Comparison of ENCODE assay signal across 15 cellular contexts in the genomic region with DNA sequence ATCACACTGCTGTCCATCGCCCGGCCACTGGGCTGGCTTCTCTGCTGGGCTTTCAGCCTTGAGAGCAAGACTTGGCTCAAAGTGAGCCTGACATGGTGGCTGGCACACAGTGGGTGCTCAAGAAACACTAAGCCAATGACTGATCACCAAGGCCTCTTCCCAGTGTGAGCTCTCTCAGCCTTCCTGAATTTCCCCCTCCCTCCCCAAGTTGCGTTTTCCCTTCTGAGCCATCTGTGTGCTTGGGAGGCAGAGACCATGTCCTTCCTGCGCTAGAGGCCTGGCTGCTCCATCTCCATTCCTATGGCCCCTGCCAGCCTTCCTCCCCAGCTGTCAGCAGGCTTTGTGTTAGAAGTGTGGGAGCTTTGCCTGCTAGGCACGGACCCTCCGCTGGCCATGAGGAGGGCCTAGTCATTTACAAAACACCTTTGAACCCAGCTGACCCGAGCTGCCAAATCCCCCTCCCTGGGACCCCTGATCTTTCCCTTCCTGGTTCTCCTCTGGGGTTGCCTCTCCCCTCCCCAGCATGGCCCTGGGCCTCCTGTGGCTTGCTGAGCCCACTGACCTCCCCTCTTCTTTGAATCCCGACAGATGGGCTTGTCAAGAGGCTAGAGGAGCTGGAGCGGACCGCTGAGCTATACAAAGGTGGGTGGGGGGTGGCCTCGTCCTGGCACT. TPM values are rescaled to one million over a fixed set of nuclear protein-coding genes. Genes with fewer than 3 reads are reported as not detected.
A peak's percentile ranks its signal among the peaks of the same experiment; 100 is the strongest.
DNase-seq lines count a peak whose midpoint lies in the region; ATAC-seq and TF ChIP-seq lines count a peak whose summit lies in the region.
"Had no signal": no experiment of that assay in that cellular context is flagged by ENCODE, and none has a peak within 500 bp of the region (broad histone marks: within the 10 kb centered on the region; RNA-seq: fewer than 3 reads in every experiment).

No MANE protein-coding gene starts in this region.

- no peaks in the 10 kb centered on the region for H3K36me3 Mint-ChIP-seq in neural progenitor cell
- H3K36me3 Mint-ChIP-seq in immature natural killer cell = peaks cover 4 to 36% (median 4%) of the 10 kb centered on the region in 3 donors
- H3K36me3 Mint-ChIP-seq in activated T-helper 1 cell treated with anti-CD3 and anti-CD28 coated beads, Interleukin-12 subunit alpha, Interleukin-12 subunit beta, Interleukin-2, Interleukin-4 antibody, amounts not matched to agents 30 ng/mL and 10 ng/mL and 1 ng/mL, durations not matched to agents 14 hours and 24 hours and 36 hours (ENCODE audit: low read depth) = no peaks in the 10 kb centered on the region

- H3K79me2 ChIP-seq in neural progenitor cell (ENCODE audit: low read depth) = no peaks in the 10 kb centered on the region

- H3K27ac ChIP-seq in angular gyrus (ENCODE audit: low read depth, low read length) (peak overlapping the region; percentile 98), esophagus squamous epithelium (peak overlapping the region in 3 of 4 donors; percentile 78 to 88 (median 82)), neural progenitor cell (no peak overlapping the region), thoracic aorta (peak overlapping the region; percentile 94 to 98)
- H3K27ac ChIP-seq: foreskin keratinocyte had no signal

- H3K9ac ChIP-seq in neural progenitor cell = no peak overlapping the region

- intact Hi-C loops in esophagus squamous epithelium (cut with DNase I) = no loop called here
- intact Hi-C loops in activated T-helper 1 cell treated with anti-CD3 and anti-CD28 coated beads, Interleukin-12 subunit alpha, Interleukin-12 subunit beta, Interleukin-2, Interleukin-4 antibody, amounts not matched to agents 30 ng/mL and 10 ng/mL and 1 ng/mL, durations not matched to agents 14 hours and 24 hours and 36 hours (cut with micrococcal nuclease) = no loop called here

- H3K27ac Mint-ChIP-seq in neural progenitor cell (peak overlapping the region; percentile 63), immature natural killer cell (peak overlapping the region in 1 of 6 donors; percentile 67)
- no peak overlapping the region for H3K27ac Mint-ChIP-seq in activated T-helper 1 cell treated with anti-CD3 and anti-CD28 coated beads, Interleukin-12 subunit alpha, Interleukin-12 subunit beta, Interleukin-2, Interleukin-4 antibody, amounts not matched to agents 30 ng/mL and 10 ng/mL and 1 ng/mL, durations not matched to agents 14 hours and 24 hours and 36 hours

- peaks cover 24% of the 10 kb centered on the region for H3K4me1 Mint-ChIP-seq in neural progenitor cell
- no peaks in the 10 kb centered on the region for H3K4me1 Mint-ChIP-seq in immature natural killer cell
- no peaks in the 10 kb centered on the region for H3K4me1 Mint-ChIP-seq in activated T-helper 1 cell treated with anti-CD3 and anti-CD28 coated beads, Interleukin-12 subunit alpha, Interleukin-12 subunit beta, Interleukin-2, Interleukin-4 antibody, amounts not matched to agents 30 ng/mL and 10 ng/mL and 1 ng/mL, durations not matched to agents 14 hours and 24 hours and 36 hours (ENCODE audit: low read depth)

- WGBS in esophagus squamous epithelium, 2 donors = 81 to 84% methylated on average over 6 to 9 of the region's 11 CpGs

- no peaks in the 10 kb centered on the region for H3K9me3 Mint-ChIP-seq in neural progenitor cell
- H3K9me3 Mint-ChIP-seq in immature natural killer cell = no peaks in the 10 kb centered on the region
- H3K9me3 Mint-ChIP-seq in activated T-helper 1 cell treated with anti-CD3 and anti-CD28 coated beads, Interleukin-12 subunit alpha, Interleukin-12 subunit beta, Interleukin-2, Interleukin-4 antibody, amounts not matched to agents 30 ng/mL and 10 ng/mL and 1 ng/mL, durations not matched to agents 14 hours and 24 hours and 36 hours = no peaks in the 10 kb centered on the region

- no peaks in the 10 kb centered on the region for H4K20me1 ChIP-seq in neural progenitor cell (ENCODE audit: low read depth)

- DNase-seq in esophagus squamous epithelium (lab: John Stamatoyannopoulos, UW) (no peak), neural progenitor cell (ENCODE audit: low spot score) (no peak), thoracic aorta (ENCODE audit: low spot score) (no peak), pons (ENCODE audit: low spot score) (no peak), activated T-cell treated with anti-CD3 and anti-CD28 coated beads for 4 hours (no peak), immature natural killer cell (no peak)
- no peak for DNase-seq in activated T-helper 1 cell treated with anti-CD3 and anti-CD28 coated beads, Interleukin-12 subunit alpha, Interleukin-12 subunit beta, Interleukin-2, Interleukin-4 antibody, amounts not matched to agents 30 ng/mL and 10 ng/mL and 1 ng/mL, durations not matched to agents 14 hours and 24 hours and 36 hours (ENCODE audit: low spot score)
- DNase-seq: activated naive CD4-positive, alpha-beta T cell treated with Interleukin-2 at 50 U/mL for 16 hours; foreskin keratinocyte; stimulated activated CD4-positive, alpha-beta T cell treated with anti-CD3 and anti-CD28 coated beads, Interleukin-4, amount 100 ng/mL, for 1 hour had no signal

- H3K9me3 ChIP-seq in esophagus squamous epithelium = no peaks in the 10 kb centered on the region
- no peaks in the 10 kb centered on the region for H3K9me3 ChIP-seq in neural progenitor cell (ENCODE audit: low read depth)
- no peaks in the 10 kb centered on the region for H3K9me3 ChIP-seq in thoracic aorta

- TF ChIP-seq CTCF in esophagus squamous epithelium (IDR thresholded peaks at IDR 0.05) (no peak), neural progenitor cell (IDR thresholded peaks at IDR 0.05) (no peak), thoracic aorta (IDR thresholded peaks at IDR 0.05) (no peak)

- ATAC-seq in thoracic aorta (ENCODE audit: insufficient number of reproducible peaks, low FRiP score, low read depth) = no peak
- ATAC-seq: foreskin keratinocyte had no signal

- H3K36me3 ChIP-seq in esophagus squamous epithelium (peaks cover 37 to 99% (median 38%) of the 10 kb centered on the region in 3 donors), neural progenitor cell (no peaks in the 10 kb centered on the region), thoracic aorta (peaks cover 43% of the 10 kb centered on the region)

- no peaks in the 10 kb centered on the region for H3F3A ChIP-seq in neural progenitor cell (ENCODE audit: low read depth)

- H3K27me3 Mint-ChIP-seq in neural progenitor cell (ENCODE audit: insufficient read depth, low read depth) (peaks cover 4% of the 10 kb centered on the region), immature natural killer cell (ENCODE audit: low read depth in 3 of 3) (peaks cover 0 to 2% (median 0%) of the 10 kb centered on the region in 3 donors)
- H3K27me3 Mint-ChIP-seq in activated T-helper 1 cell treated with anti-CD3 and anti-CD28 coated beads, Interleukin-12 subunit alpha, Interleukin-12 subunit beta, Interleukin-2, Interleukin-4 antibody, amounts not matched to agents 30 ng/mL and 10 ng/mL and 1 ng/mL, durations not matched to agents 14 hours and 24 hours and 36 hours (ENCODE audit: insufficient read depth) = no peaks in the 10 kb centered on the region

- peak overlapping the region; percentile 62 for H3K4me3 Mint-ChIP-seq in neural progenitor cell
- no peak overlapping the region for H3K4me3 Mint-ChIP-seq in immature natural killer cell
- H3K4me3 Mint-ChIP-seq in activated T-helper 1 cell treated with anti-CD3 and anti-CD28 coated beads, Interleukin-12 subunit alpha, Interleukin-12 subunit beta, Interleukin-2, Interleukin-4 antibody, amounts not matched to agents 30 ng/mL and 10 ng/mL and 1 ng/mL, durations not matched to agents 14 hours and 24 hours and 36 hours = no peak overlapping the region

- no peak overlapping the region for H3K4me2 ChIP-seq in neural progenitor cell

- no peaks in the 10 kb centered on the region for H3K27me3 ChIP-seq in esophagus squamous epithelium
- H3K27me3 ChIP-seq in neural progenitor cell = no peaks in the 10 kb centered on the region
- H3K27me3 ChIP-seq in thoracic aorta (replicated peaks; ENCODE audit: insufficient read depth) = no peaks in the 10 kb centered on the region
- H3K27me3 ChIP-seq: foreskin keratinocyte had no signal

- H3K4me3 ChIP-seq in esophagus squamous epithelium (no peak overlapping the region), neural progenitor cell (no peak overlapping the region), thoracic aorta (no peak overlapping the region)

- H3K4me1 ChIP-seq in esophagus squamous epithelium (peaks cover 0 to 22% (median 7%) of the 10 kb centered on the region in 3 donors), neural progenitor cell (peaks cover under 1% of the 10 kb centered on the region), thoracic aorta (ENCODE audit: control insufficient read depth in 1 of 2, low read depth in 2 of 2) (peaks cover 32 to 58% of the 10 kb centered on the region in 2 donors)
- H3K4me1 ChIP-seq: foreskin keratinocyte had no signal

- no peak for TF ChIP-seq POLR2A in esophagus squamous epithelium (IDR thresholded peaks at IDR 0.05)

- H2AFZ ChIP-seq in neural progenitor cell (replicated peaks) = no peak overlapping the region

RNA-seq across cellular contexts. Expression of a gene that starts 13.2 kb away (rescaled TPM):
- total RNA-seq in esophagus squamous epithelium = 10 to 100 TPM; 26.3 to 53.1 (median 31.2) TPM
- total RNA-seq in neural progenitor cell (ENCODE audit: low replicate concordance) = 10.7 and 31.8 TPM in 2 replicates
- total RNA-seq in thoracic aorta = 10 to 100 TPM; 33.9 to 56.2 TPM
- polyA plus RNA-seq in immature natural killer cell = 10 to 100 TPM in 1 of 3 donors, 1 to 10 TPM in 1, under 1 TPM in 1; 0.12 to 11.1 (median 6.0) TPM
- total RNA-seq in activated T-helper 1 cell treated with anti-CD3 and anti-CD28 coated beads, Interleukin-12 subunit alpha, Interleukin-12 subunit beta, Interleukin-2, Interleukin-4 antibody, amounts not matched to agents 30 ng/mL and 10 ng/mL and 1 ng/mL, durations not matched to agents 14 hours and 24 hours and 36 hours = 12.0 and 14.8 TPM in 2 replicates

RNA-seq across cellular contexts. Expression of a gene that starts 13.6 kb away (rescaled TPM):
- not detected for total RNA-seq in esophagus squamous epithelium
- total RNA-seq in neural progenitor cell (ENCODE audit: low replicate concordance) = 1.0 and 3.1 TPM in 2 replicates
- 1 to 10 TPM; 1.2 to 1.5 TPM for total RNA-seq in thoracic aorta
- polyA plus RNA-seq in immature natural killer cell = under 1 TPM in 1 of 3 donors, not detected in 2; 0.42 TPM
- 0.34 TPM in 1 of 2 replicates, not detected in the other for total RNA-seq in activated T-helper 1 cell treated with anti-CD3 and anti-CD28 coated beads, Interleukin-12 subunit alpha, Interleukin-12 subunit beta, Interleukin-2, Interleukin-4 antibody, amounts not matched to agents 30 ng/mL and 10 ng/mL and 1 ng/mL, durations not matched to agents 14 hours and 24 hours and 36 hours
- total RNA-seq: foreskin keratinocyte, LHCN-M2, NCI-H460, OCI-LY7, renal cortical epithelial cell had no signal

RNA-seq across cellular contexts. Expression of a gene that starts 40.1 kb away (rescaled TPM):
- total RNA-seq in esophagus squamous epithelium = 1 to 10 TPM in 3 of 4 donors, under 1 TPM in 1; 0.26 to 4.8 (median 2.8) TPM
- total RNA-seq in neural progenitor cell (ENCODE audit: low replicate concordance) = 0.86 and 2.6 TPM in 2 replicates
- 1 to 10 TPM in 1 of 2 donors, not detected in 1; 2.5 TPM for total RNA-seq in thoracic aorta
- under 1 TPM in 1 of 3 donors, not detected in 2; 0.21 TPM for polyA plus RNA-seq in immature natural killer cell
- total RNA-seq in activated T-helper 1 cell treated with anti-CD3 and anti-CD28 coated beads, Interleukin-12 subunit alpha, Interleukin-12 subunit beta, Interleukin-2, Interleukin-4 antibody, amounts not matched to agents 30 ng/mL and 10 ng/mL and 1 ng/mL, durations not matched to agents 14 hours and 24 hours and 36 hours = 0.29 and 0.32 TPM in 2 replicates
- total RNA-seq: NCI-H460 had no signal
